Comparison of ENCODE assay signal across 13 cellular contexts in the genomic region with DNA sequence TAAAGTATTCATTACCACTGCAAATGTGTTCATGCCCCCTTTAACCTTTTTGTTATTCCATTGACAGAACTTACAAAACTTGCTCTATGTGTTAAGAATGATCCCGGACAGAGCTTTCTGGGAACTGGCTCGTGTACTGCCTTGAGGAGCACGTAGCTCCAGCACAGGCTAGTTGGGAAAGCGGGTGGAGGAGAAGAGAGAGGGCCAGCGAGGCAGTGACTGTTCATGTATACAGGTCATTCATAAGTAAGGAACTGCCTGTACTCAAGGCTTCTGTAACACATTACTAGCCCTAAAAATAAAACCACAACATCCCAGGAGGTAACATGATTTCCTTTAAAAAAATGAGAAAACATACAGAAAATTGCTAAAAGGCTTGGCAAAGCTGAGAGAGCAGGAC.
A peak's percentile ranks its signal among the peaks of the same experiment; 100 is the strongest.
DNase-seq lines count a peak whose midpoint lies in the region; ATAC-seq, FAIRE-seq and TF ChIP-seq lines count a peak whose summit lies in the region.
"Had no signal": no experiment of that assay in that cellular context is flagged by ENCODE, and none has a peak within 500 bp of the region (broad histone marks: within the 10 kb centered on the region; RNA-seq: fewer than 3 reads in every experiment).

No MANE protein-coding gene starts in this region.

- H3K9me3 Mint-ChIP-seq in stimulated activated effector memory CD8-positive, alpha-beta T cell treated with anti-CD3 and anti-CD28 coated beads, Interleukin-12 subunit alpha, Interleukin-12 subunit beta, amount 100 ng/mL, for 72 hours: no peaks in the 10 kb centered on the region

- H3K27me3 ChIP-seq in HUES64 (ENCODE audit: insufficient read depth, low read length) (no peaks in the 10 kb centered on the region), body of pancreas (no peaks in the 10 kb centered on the region)

- peak overlapping the region; percentile 26 for H3K27ac Mint-ChIP-seq in stimulated activated effector memory CD8-positive, alpha-beta T cell treated with anti-CD3 and anti-CD28 coated beads, Interleukin-12 subunit alpha, Interleukin-12 subunit beta, amount 100 ng/mL, for 72 hours

- peaks cover 34% of the 10 kb centered on the region for H3K4me1 ChIP-seq in HUES64 (ENCODE audit: insufficient read depth, low read length)
- peaks cover 20% of the 10 kb centered on the region for H3K4me1 ChIP-seq in body of pancreas
- H3K4me1 ChIP-seq in kidney (ENCODE audit: control insufficient read depth in 1 of 2, insufficient read depth in 1 of 2, low read depth in 1 of 2, low read length in 2 of 2): peaks cover 0 to 5% of the 10 kb centered on the region in 2 donors
- H3K4me1 ChIP-seq: lower lobe of right lung had no signal

- no peak for FAIRE-seq in kidney (lab: Jason Lieb, UNC)

- 77% methylated on average over 5 of the region's 5 CpGs for WGBS in HUES64
- WGBS in body of pancreas, 2 donors: 46 to 49% methylated on average over 5 of the region's 5 CpGs

- peaks cover 55% of the 10 kb centered on the region for H3K36me3 Mint-ChIP-seq in stimulated activated effector memory CD8-positive, alpha-beta T cell treated with anti-CD3 and anti-CD28 coated beads, Interleukin-12 subunit alpha, Interleukin-12 subunit beta, amount 100 ng/mL, for 72 hours

- intact Hi-C loops in body of pancreas (cut with DNase I): no loop called here
- intact Hi-C loops in kidney (cut with DNase I): no loop called here

- TF ChIP-seq POLR2A in body of pancreas (IDR thresholded peaks at IDR 0.05): no peak

- DNase-seq in body of pancreas (peak in 3 of 4 donors; percentile 14 to 36 (median 32)), kidney (peak; percentile 72), DMS153 (lab: John Stamatoyannopoulos, UW) (no peak)
- no peak for DNase-seq in stimulated activated effector memory CD8-positive, alpha-beta T cell treated with anti-CD3 and anti-CD28 coated beads, Interleukin-12 subunit alpha, Interleukin-12 subunit beta, amount 100 ng/mL, for 72 hours (ENCODE audit: low spot score in 2 of 2)
- DNase-seq: activated CD4-positive, alpha-beta T cell treated with anti-CD3 and anti-CD28 coated beads, Interleukin-2, amount 50 U/mL, for 48 hours; activated naive CD4-positive, alpha-beta T cell treated with Interleukin-2 at 50 U/mL for 16 hours; dermis blood vessel endothelial cell; lower lobe of right lung; MM.1S had no signal

- H3K4me3 Mint-ChIP-seq in stimulated activated effector memory CD8-positive, alpha-beta T cell treated with anti-CD3 and anti-CD28 coated beads, Interleukin-12 subunit alpha, Interleukin-12 subunit beta, amount 100 ng/mL, for 72 hours: no peak overlapping the region

- ATAC-seq in body of pancreas (peak; percentile 45), HG03442 (IDR thresholded peaks at IDR 0.05; ENCODE audit: unreplicated experiment) (no peak)
- no peak for ATAC-seq in stimulated activated effector memory CD8-positive, alpha-beta T cell treated with anti-CD3 and anti-CD28 coated beads, Interleukin-12 subunit alpha, Interleukin-12 subunit beta, amount 100 ng/mL, for 72 hours
- no peak for ATAC-seq in activated CD4-positive, CD25-positive, alpha-beta regulatory T cell treated with anti-CD3 and anti-CD28 coated beads, Interleukin-2, amount 50 U/mL, for 24 hours
- ATAC-seq: lower lobe of right lung had no signal

- H3K4me3 ChIP-seq in HUES64 (ENCODE audit: low read length): no peak overlapping the region
- H3K4me3 ChIP-seq in body of pancreas: no peak overlapping the region
- H3K4me3 ChIP-seq in kidney (ENCODE audit: low read length in 2 of 2): no peak overlapping the region
- H3K4me3 ChIP-seq: lower lobe of right lung, thoracic aorta had no signal

- no peaks in the 10 kb centered on the region; the same call in none of the 2 replicates for H3K36me3 ChIP-seq in HUES64 (ENCODE audit: insufficient read depth, low read length)
- H3K36me3 ChIP-seq in body of pancreas (replicated peaks in 1 of 2; ENCODE audit: insufficient read depth in 1 of 2, low read depth in 2 of 2): no peaks in the 10 kb centered on the region
- H3K36me3 ChIP-seq in kidney (ENCODE audit: control insufficient read depth in 1 of 2, insufficient read depth in 2 of 2, low read length in 2 of 2): no peaks in the 10 kb centered on the region
- H3K36me3 ChIP-seq: lower lobe of right lung had no signal

- peaks cover 7% of the 10 kb centered on the region for H3K4me1 Mint-ChIP-seq in stimulated activated effector memory CD8-positive, alpha-beta T cell treated with anti-CD3 and anti-CD28 coated beads, Interleukin-12 subunit alpha, Interleukin-12 subunit beta, amount 100 ng/mL, for 72 hours

- H3K27ac ChIP-seq in HUES64 (ENCODE audit: low read depth, low read length) (peak overlapping the region; percentile 52; the same call in 1 of the 2 replicates), body of pancreas (peak overlapping the region; percentile 18 to 66 (median 52)), kidney (ENCODE audit: low read depth in 2 of 2, low read length in 2 of 2) (peak overlapping the region; percentile 49 to 51)
- H3K27ac ChIP-seq: lower lobe of right lung, thoracic aorta had no signal

- H3K9me3 ChIP-seq in HUES64 (ENCODE audit: insufficient read depth, low read depth, low read length) (no peaks in the 10 kb centered on the region), body of pancreas (no peaks in the 10 kb centered on the region), kidney (ENCODE audit: control insufficient read depth in 1 of 2, low read length in 2 of 2) (no peaks in the 10 kb centered on the region)
- H3K9me3 ChIP-seq: lower lobe of right lung, thoracic aorta had no signal

- TF ChIP-seq CTCF in body of pancreas (IDR thresholded peaks at IDR 0.05) (no peak), kidney (IDR thresholded peaks at IDR 0.05; ENCODE audit: borderline replicate concordance, extremely low read depth, insufficient read depth) (no peak)

- H3K9ac ChIP-seq in HUES64 (ENCODE audit: low read depth, low read length): no peak overlapping the region; the same call in 1 of the 2 replicates
- no peak overlapping the region for H3K9ac ChIP-seq in kidney (ENCODE audit: low read length in 2 of 2)

Comparison
In these comparisons a context has a peak if more than half of its experiments do, and no peak if none do; other contexts are left out.
1. DNase-seq: peak in body of pancreas (3 of 4) and kidney (single experiment); none in stimulated activated effector memory CD8-positive, alpha-beta T cell treated with anti-CD3 and anti-CD28 coated beads, Interleukin-12 subunit alpha, Interleukin-12 subunit beta, amount 100 ng/mL, for 72 hours (0 of 2) and DMS153 (single experiment).
2. Peak in every context shown above with its lines, with median percentiles within 50 percentile points of each other: H3K27ac ChIP-seq.